ENCODE assay signal across 1 cellular context in the genomic region with DNA sequence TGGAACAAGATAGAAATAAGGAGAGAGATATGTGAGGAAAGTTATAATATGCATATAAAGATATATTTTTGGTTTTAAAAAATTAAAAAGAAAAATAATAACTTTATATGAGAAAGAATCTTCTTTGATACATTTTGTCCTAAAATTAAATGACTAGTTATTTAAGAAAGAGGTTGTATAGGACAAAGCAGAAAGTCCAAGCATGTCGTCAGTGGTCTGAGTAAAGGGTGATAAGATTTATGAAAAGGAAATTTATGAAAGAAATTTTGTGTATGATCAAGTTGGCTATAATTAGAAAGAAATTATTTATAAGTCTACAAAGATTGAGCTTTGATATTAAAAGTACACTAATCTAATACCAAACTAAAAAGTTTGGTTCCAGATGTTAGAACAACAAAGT.
TF ChIP-seq lines count a peak whose summit lies in the region.

No MANE protein-coding gene starts in this region.

TF ChIP-seq in GM23338, 12 proteins besides CTCF, POLR2A, EP300 and RAD21 (continued from another document):
- TF ChIP-seq, protein P1, sequence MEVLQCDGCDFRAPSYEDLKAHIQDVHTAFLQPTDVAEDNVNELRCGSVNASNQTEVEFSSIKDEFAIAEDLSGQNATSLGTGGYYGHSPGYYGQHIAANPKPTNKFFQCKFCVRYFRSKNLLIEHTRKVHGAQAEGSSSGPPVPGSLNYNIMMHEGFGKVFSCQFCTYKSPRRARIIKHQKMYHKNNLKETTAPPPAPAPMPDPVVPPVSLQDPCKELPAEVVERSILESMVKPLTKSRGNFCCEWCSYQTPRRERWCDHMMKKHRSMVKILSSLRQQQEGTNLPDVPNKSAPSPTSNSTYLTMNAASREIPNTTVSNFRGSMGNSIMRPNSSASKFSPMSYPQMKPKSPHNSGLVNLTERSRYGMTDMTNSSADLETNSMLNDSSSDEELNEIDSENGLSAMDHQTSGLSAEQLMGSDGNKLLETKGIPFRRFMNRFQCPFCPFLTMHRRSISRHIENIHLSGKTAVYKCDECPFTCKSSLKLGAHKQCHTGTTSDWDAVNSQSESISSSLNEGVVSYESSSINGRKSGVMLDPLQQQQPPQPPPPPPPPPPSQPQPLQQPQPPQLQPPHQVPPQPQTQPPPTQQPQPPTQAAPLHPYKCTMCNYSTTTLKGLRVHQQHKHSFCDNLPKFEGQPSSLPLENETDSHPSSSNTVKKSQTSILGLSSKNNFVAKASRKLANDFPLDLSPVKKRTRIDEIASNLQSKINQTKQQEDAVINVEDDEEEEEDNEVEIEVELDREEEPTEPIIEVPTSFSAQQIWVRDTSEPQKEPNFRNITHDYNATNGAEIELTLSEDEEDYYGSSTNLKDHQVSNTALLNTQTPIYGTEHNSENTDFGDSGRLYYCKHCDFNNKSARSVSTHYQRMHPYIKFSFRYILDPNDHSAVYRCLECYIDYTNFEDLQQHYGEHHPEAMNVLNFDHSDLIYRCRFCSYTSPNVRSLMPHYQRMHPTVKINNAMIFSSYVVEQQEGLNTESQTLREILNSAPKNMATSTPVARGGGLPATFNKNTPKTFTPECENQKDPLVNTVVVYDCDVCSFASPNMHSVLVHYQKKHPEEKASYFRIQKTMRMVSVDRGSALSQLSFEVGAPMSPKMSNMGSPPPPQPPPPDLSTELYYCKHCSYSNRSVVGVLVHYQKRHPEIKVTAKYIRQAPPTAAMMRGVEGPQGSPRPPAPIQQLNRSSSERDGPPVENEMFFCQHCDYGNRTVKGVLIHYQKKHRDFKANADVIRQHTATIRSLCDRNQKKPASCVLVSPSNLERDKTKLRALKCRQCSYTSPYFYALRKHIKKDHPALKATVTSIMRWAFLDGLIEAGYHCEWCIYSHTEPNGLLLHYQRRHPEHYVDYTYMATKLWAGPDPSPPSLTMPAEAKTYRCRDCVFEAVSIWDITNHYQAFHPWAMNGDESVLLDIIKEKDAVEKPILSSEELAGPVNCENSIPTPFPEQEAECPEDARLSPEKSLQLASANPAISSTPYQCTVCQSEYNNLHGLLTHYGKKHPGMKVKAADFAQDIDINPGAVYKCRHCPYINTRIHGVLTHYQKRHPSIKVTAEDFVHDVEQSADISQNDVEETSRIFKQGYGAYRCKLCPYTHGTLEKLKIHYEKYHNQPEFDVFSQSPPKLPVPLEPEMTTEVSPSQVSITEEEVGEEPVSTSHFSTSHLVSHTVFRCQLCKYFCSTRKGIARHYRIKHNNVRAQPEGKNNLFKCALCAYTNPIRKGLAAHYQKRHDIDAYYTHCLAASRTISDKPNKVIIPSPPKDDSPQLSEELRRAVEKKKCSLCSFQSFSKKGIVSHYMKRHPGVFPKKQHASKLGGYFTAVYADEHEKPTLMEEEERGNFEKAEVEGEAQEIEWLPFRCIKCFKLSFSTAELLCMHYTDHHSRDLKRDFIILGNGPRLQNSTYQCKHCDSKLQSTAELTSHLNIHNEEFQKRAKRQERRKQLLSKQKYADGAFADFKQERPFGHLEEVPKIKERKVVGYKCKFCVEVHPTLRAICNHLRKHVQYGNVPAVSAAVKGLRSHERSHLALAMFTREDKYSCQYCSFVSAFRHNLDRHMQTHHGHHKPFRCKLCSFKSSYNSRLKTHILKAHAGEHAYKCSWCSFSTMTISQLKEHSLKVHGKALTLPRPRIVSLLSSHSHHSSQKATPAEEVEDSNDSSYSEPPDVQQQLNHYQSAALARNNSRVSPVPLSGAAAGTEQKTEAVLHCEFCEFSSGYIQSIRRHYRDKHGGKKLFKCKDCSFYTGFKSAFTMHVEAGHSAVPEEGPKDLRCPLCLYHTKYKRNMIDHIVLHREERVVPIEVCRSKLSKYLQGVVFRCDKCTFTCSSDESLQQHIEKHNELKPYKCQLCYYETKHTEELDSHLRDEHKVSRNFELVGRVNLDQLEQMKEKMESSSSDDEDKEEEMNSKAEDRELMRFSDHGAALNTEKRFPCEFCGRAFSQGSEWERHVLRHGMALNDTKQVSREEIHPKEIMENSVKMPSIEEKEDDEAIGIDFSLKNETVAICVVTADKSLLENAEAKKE (CRISPR knock-in tag; IDR thresholded peaks at IDR 0.05): no peak
- no peak for TF ChIP-seq ZNF331 (CRISPR knock-in tag; IDR thresholded peaks at IDR 0.05; ENCODE audit: low read depth)
- TF ChIP-seq NANOG (IDR thresholded peaks at IDR 0.05; ENCODE audit: borderline replicate concordance): no peak
- TF ChIP-seq CREB1 (CRISPR knock-in tag; IDR thresholded peaks at IDR 0.05; ENCODE audit: low read depth): no peak
- TF ChIP-seq, protein P2, sequence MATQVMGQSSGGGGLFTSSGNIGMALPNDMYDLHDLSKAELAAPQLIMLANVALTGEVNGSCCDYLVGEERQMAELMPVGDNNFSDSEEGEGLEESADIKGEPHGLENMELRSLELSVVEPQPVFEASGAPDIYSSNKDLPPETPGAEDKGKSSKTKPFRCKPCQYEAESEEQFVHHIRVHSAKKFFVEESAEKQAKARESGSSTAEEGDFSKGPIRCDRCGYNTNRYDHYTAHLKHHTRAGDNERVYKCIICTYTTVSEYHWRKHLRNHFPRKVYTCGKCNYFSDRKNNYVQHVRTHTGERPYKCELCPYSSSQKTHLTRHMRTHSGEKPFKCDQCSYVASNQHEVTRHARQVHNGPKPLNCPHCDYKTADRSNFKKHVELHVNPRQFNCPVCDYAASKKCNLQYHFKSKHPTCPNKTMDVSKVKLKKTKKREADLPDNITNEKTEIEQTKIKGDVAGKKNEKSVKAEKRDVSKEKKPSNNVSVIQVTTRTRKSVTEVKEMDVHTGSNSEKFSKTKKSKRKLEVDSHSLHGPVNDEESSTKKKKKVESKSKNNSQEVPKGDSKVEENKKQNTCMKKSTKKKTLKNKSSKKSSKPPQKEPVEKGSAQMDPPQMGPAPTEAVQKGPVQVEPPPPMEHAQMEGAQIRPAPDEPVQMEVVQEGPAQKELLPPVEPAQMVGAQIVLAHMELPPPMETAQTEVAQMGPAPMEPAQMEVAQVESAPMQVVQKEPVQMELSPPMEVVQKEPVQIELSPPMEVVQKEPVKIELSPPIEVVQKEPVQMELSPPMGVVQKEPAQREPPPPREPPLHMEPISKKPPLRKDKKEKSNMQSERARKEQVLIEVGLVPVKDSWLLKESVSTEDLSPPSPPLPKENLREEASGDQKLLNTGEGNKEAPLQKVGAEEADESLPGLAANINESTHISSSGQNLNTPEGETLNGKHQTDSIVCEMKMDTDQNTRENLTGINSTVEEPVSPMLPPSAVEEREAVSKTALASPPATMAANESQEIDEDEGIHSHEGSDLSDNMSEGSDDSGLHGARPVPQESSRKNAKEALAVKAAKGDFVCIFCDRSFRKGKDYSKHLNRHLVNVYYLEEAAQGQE (IDR thresholded peaks at IDR 0.05; ENCODE audit: unreplicated experiment): no peak
- TF ChIP-seq POLR2AphosphoS5 (IDR thresholded peaks at IDR 0.05; ENCODE audit: low read depth): no peak
TF ChIP-seq in GM23338: peak in this region for 0.
